ENCODE assay signal across 17 cellular contexts in genomic region chr5:82221020-82221419, GRCh38.
"Had no signal": no experiment of that assay in that cellular context is flagged by ENCODE, and none has a peak within 500 bp of the region (broad histone marks: within the 10 kb centered on the region; RNA-seq: fewer than 3 reads in every experiment).

No MANE protein-coding gene starts in this region.

- H3K4me3 ChIP-seq: coronary artery, dorsolateral prefrontal cortex, sigmoid colon, skin epidermis, testis, tibial nerve had no signal

- ATAC-seq: esophagus mucosa; foreskin keratinocyte; naive thymus-derived CD4-positive, alpha-beta T cell; stimulated activated naive B cell treated with anti-CD40 and anti-IgM and Interleukin-4, amounts not matched to agents 10 μg/mL and 1 μg/mL and 100 μg/mL, for 72 hours; stimulated activated naive CD8-positive, alpha-beta T cell treated with anti-CD3 and anti-CD28 coated beads, Interleukin-15, amount 100 ng/mL, for 72 hours had no signal

- H3K27me3 Mint-ChIP-seq: naive thymus-derived CD4-positive, alpha-beta T cell; stimulated activated naive B cell treated with anti-CD40 and anti-IgM and Interleukin-4, amounts not matched to agents 10 μg/mL and 1 μg/mL and 100 μg/mL, for 72 hours; stimulated activated naive CD8-positive, alpha-beta T cell treated with anti-CD3 and anti-CD28 coated beads, Interleukin-15, amount 100 ng/mL, for 72 hours had no signal

- H3K4me3 Mint-ChIP-seq: naive thymus-derived CD4-positive, alpha-beta T cell; nephron progenitor cell; stimulated activated naive B cell treated with anti-CD40 and anti-IgM and Interleukin-4, amounts not matched to agents 10 μg/mL and 1 μg/mL and 100 μg/mL, for 72 hours; stimulated activated naive CD8-positive, alpha-beta T cell treated with anti-CD3 and anti-CD28 coated beads, Interleukin-15, amount 100 ng/mL, for 72 hours had no signal

- H3K9me3 ChIP-seq: neutrophil, sigmoid colon, testis, tibial nerve had no signal

- H3K9me3 Mint-ChIP-seq: naive thymus-derived CD4-positive, alpha-beta T cell; nephron progenitor cell; stimulated activated naive B cell treated with anti-CD40 and anti-IgM and Interleukin-4, amounts not matched to agents 10 μg/mL and 1 μg/mL and 100 μg/mL, for 72 hours; stimulated activated naive CD8-positive, alpha-beta T cell treated with anti-CD3 and anti-CD28 coated beads, Interleukin-15, amount 100 ng/mL, for 72 hours had no signal

- H3K27ac Mint-ChIP-seq: naive thymus-derived CD4-positive, alpha-beta T cell; nephron progenitor cell; stimulated activated naive B cell treated with anti-CD40 and anti-IgM and Interleukin-4, amounts not matched to agents 10 μg/mL and 1 μg/mL and 100 μg/mL, for 72 hours; stimulated activated naive CD8-positive, alpha-beta T cell treated with anti-CD3 and anti-CD28 coated beads, Interleukin-15, amount 100 ng/mL, for 72 hours had no signal

- H3K27me3 ChIP-seq: dorsolateral prefrontal cortex, foreskin keratinocyte, neutrophil, sigmoid colon, testis, tibial nerve had no signal

- H3K27ac ChIP-seq: coronary artery, dorsolateral prefrontal cortex, foreskin keratinocyte, neutrophil, sigmoid colon, skin epidermis, testis, tibial nerve had no signal

- DNase-seq: dorsolateral prefrontal cortex; effector CD8-positive, alpha-beta T cell; foreskin keratinocyte; naive thymus-derived CD4-positive, alpha-beta T cell; nephron progenitor cell; posterior cingulate gyrus; sigmoid colon; stimulated activated CD4-positive, alpha-beta T cell treated with anti-CD3 and anti-CD28 coated beads, Interleukin-2, amount 100 ng/mL, for 24 hours; stimulated activated CD4-positive, alpha-beta T cell treated with anti-CD3 and anti-CD28 coated beads, Interleukin-4, amount 100 ng/mL, for 4 hours; stimulated activated naive B cell treated with anti-CD40 and anti-IgM and Interleukin-4, amounts not matched to agents 10 μg/mL and 1 μg/mL and 100 μg/mL, for 72 hours; stimulated activated naive CD8-positive, alpha-beta T cell treated with anti-CD3 and anti-CD28 coated beads, Interleukin-15, amount 100 ng/mL, for 72 hours; testis had no signal

- H3K36me3 ChIP-seq: neutrophil, sigmoid colon, tibial nerve had no signal

- H3K4me1 ChIP-seq: testis, tibial nerve had no signal
